ENCODE assay signal across 11 cellular contexts in genomic region chr10:102299873-102300272, GRCh38. TPM values are rescaled to one million over a fixed set of nuclear protein-coding genes. Genes with fewer than 3 reads are reported as not detected.
A peak's percentile ranks its signal among the peaks of the same experiment; 100 is the strongest.
DNase-seq lines count a peak whose midpoint lies in the region; ATAC-seq and FAIRE-seq lines count a peak whose summit lies in the region.
"Had no signal": no experiment of that assay in that cellular context is flagged by ENCODE, and none has a peak within 500 bp of the region (broad histone marks: within the 10 kb centered on the region; RNA-seq: fewer than 3 reads in every experiment).

No MANE protein-coding gene starts in this region.

- no peaks in the 10 kb centered on the region for H3K4me1 ChIP-seq in ectodermal cell (ENCODE audit: control insufficient read depth, insufficient read depth, low read length)
- peaks cover 2% of the 10 kb centered on the region for H3K4me1 ChIP-seq in mesenchymal stem cell (ENCODE audit: control insufficient read depth, insufficient read depth, low read depth, low read length)
- H3K4me1 ChIP-seq in Karpas-422 (ENCODE audit: low read length), result no peaks in the 10 kb centered on the region

- H3K14ac ChIP-seq in mesenchymal stem cell (ENCODE audit: low read length in 2 of 2), result no peak overlapping the region

- H2AK5ac ChIP-seq in mesenchymal stem cell (ENCODE audit: low read length, severe bottlenecking), result peak overlapping the region; percentile 86

- H3K4me3 ChIP-seq in ectodermal cell (ENCODE audit: insufficient read depth, low read depth, low read length) (no peak overlapping the region), mesenchymal stem cell (ENCODE audit: insufficient read depth in 1 of 2, low read depth in 1 of 2, low read length in 2 of 2) (peak overlapping the region in 1 of 2 experiments; percentile 10), Karpas-422 (ENCODE audit: low read length) (no peak overlapping the region)
- H3K4me3 ChIP-seq: suprapubic skin had no signal

- no peak overlapping the region for H2AFZ ChIP-seq in mesenchymal stem cell (ENCODE audit: low read depth, low read length)
- no peak overlapping the region for H2AFZ ChIP-seq in Karpas-422 (ENCODE audit: low read length)

- peaks cover 3% of the 10 kb centered on the region for H3K79me1 ChIP-seq in mesenchymal stem cell (replicated peaks; ENCODE audit: low read length, poor library complexity, severe bottlenecking)

- no peak overlapping the region for H2BK120ac ChIP-seq in mesenchymal stem cell (ENCODE audit: low read depth, low read length)

- H3K79me2 ChIP-seq in Karpas-422 (ENCODE audit: low read length), result 0 out of 2 replicates have a peak, but pooled peaks cover 3% of the 10 kb centered on the region

- FAIRE-seq in RCC 7860 (lab: Jason Lieb, UNC), result peak; percentile 96
- FAIRE-seq: TTC549 had no signal

- no peak overlapping the region for H2BK12ac ChIP-seq in mesenchymal stem cell (ENCODE audit: low read length in 2 of 2)

- peak; percentile 31 for DNase-seq in AG20443 (ENCODE audit: low spot score)
- peak; percentile 73 for DNase-seq in RCC 7860 (ENCODE audit: low spot score)
- DNase-seq in mesenchymal stem cell, result peak; percentile 60
- no peak for DNase-seq in activated CD4-positive, CD25-positive, alpha-beta regulatory T cell treated with anti-CD3 and anti-CD28 coated beads, Interleukin-2, amount 50 U/mL, for 72 hours
- no peak for DNase-seq in Karpas-422
- DNase-seq: islet precursor cell had no signal

- H4K20me1 ChIP-seq in Karpas-422 (ENCODE audit: insufficient read depth, low read depth, low read length), result no peaks in the 10 kb centered on the region

- ATAC-seq in HG03097 (IDR thresholded peaks at IDR 0.05; ENCODE audit: low FRiP score, unreplicated experiment) (no peak), GM18517 (IDR thresholded peaks at IDR 0.05; ENCODE audit: unreplicated experiment) (no peak)

- H3K18ac ChIP-seq in mesenchymal stem cell (ENCODE audit: low read depth in 1 of 2, low read length in 2 of 2), result no peak overlapping the region

- H3K27ac ChIP-seq in ectodermal cell (ENCODE audit: insufficient read depth, low read depth, low read length, poor library complexity, severe bottlenecking), result peak overlapping the region; percentile 36
- H3K27ac ChIP-seq in mesenchymal stem cell (ENCODE audit: low read length, poor library complexity, severe bottlenecking), result peak overlapping the region; percentile 99
- H3K27ac ChIP-seq in Karpas-422 (ENCODE audit: low read length), result no peak overlapping the region
- H3K27ac ChIP-seq: suprapubic skin had no signal

- no peak overlapping the region for H3K23ac ChIP-seq in mesenchymal stem cell (ENCODE audit: low read length in 2 of 2)

- peak overlapping the region; percentile 23 for H4K8ac ChIP-seq in mesenchymal stem cell (ENCODE audit: low read length)

- no peak overlapping the region for H2BK15ac ChIP-seq in mesenchymal stem cell (ENCODE audit: low read depth, poor library complexity, severe bottlenecking)

- H4K91ac ChIP-seq in mesenchymal stem cell (ENCODE audit: low read length), result no peak overlapping the region

- H3K36me3 ChIP-seq in ectodermal cell (ENCODE audit: control insufficient read depth, insufficient read depth, low read length), result no peaks in the 10 kb centered on the region
- H3K36me3 ChIP-seq in mesenchymal stem cell (ENCODE audit: control insufficient read depth in 1 of 2, insufficient read depth in 2 of 2, low read depth in 1 of 2, low read length in 2 of 2), result no peaks in the 10 kb centered on the region
- H3K36me3 ChIP-seq in Karpas-422 (ENCODE audit: insufficient read depth, low read length), result no peaks in the 10 kb centered on the region
- H3K36me3 ChIP-seq: suprapubic skin had no signal

- no peaks in the 10 kb centered on the region for H3K9me2 ChIP-seq in Karpas-422 (replicated peaks; ENCODE audit: insufficient read depth, low read length)

- H2BK5ac ChIP-seq in mesenchymal stem cell (ENCODE audit: low read depth, low read length, poor library complexity, severe bottlenecking), result peak overlapping the region; percentile 75

- H3K9ac ChIP-seq in mesenchymal stem cell (ENCODE audit: low read length), result peak overlapping the region; percentile 67
- H3K9ac ChIP-seq in Karpas-422 (ENCODE audit: low read length), result no peak overlapping the region

- H3K4ac ChIP-seq in mesenchymal stem cell (ENCODE audit: low read depth in 1 of 2, low read length in 2 of 2), result no peak overlapping the region

- no peak overlapping the region for H3K4me2 ChIP-seq in mesenchymal stem cell (ENCODE audit: low read length, poor library complexity, severe bottlenecking)
- no peak overlapping the region for H3K4me2 ChIP-seq in Karpas-422 (ENCODE audit: low read depth, low read length, poor library complexity, severe bottlenecking)

- H3K9me3 ChIP-seq in ectodermal cell (ENCODE audit: control insufficient read depth, low read length) (no peaks in the 10 kb centered on the region), mesenchymal stem cell (ENCODE audit: control insufficient read depth, low read length) (no peaks in the 10 kb centered on the region), Karpas-422 (ENCODE audit: low read length) (no peaks in the 10 kb centered on the region)
- H3K9me3 ChIP-seq: suprapubic skin had no signal

- no peaks in the 10 kb centered on the region for H3K27me3 ChIP-seq in ectodermal cell (ENCODE audit: control insufficient read depth, insufficient read depth, low read length, poor library complexity, severe bottlenecking)
- no peaks in the 10 kb centered on the region for H3K27me3 ChIP-seq in mesenchymal stem cell (ENCODE audit: control insufficient read depth in 1 of 2, insufficient read depth in 1 of 2, low read length in 2 of 2)
- no peaks in the 10 kb centered on the region for H3K27me3 ChIP-seq in Karpas-422 (ENCODE audit: low read length)
- H3K27me3 ChIP-seq: suprapubic skin had no signal

RNA-seq across cellular contexts. Expression of gene GBF1, which starts 54.5 kb away (rescaled TPM):
- polyA plus RNA-seq in ectodermal cell (2013, experiment 1 of 4), result 45.9 TPM
- polyA plus RNA-seq in ectodermal cell (2013, experiment 2 of 4), result 51.1 TPM
- polyA plus RNA-seq in ectodermal cell (2013, experiment 3 of 4), result 34.3 TPM
- polyA plus RNA-seq in ectodermal cell (2013, experiment 4 of 4), result 38.5 TPM
- polyA plus RNA-seq in mesenchymal stem cell (2013, experiment 1 of 2), result 28.8 TPM
- 26.0 TPM for polyA plus RNA-seq in mesenchymal stem cell (2013, experiment 2 of 2)
- total RNA-seq in Karpas-422 (2014; rRNA removed; shearing (Covaris generic); ENCODE audit: low replicate concordance), result 7.6 and 12.5 TPM in 2 replicates

RNA-seq across cellular contexts. Expression of gene PITX3, which starts 58.6 kb away (rescaled TPM):
- polyA plus RNA-seq in ectodermal cell (2013, experiment 1 of 4), result 1.2 TPM
- polyA plus RNA-seq in ectodermal cell (2013, experiment 2 of 4), result 1.0 TPM
- polyA plus RNA-seq in ectodermal cell (2013, experiment 3 of 4), result 0.64 TPM
- polyA plus RNA-seq in ectodermal cell (2013, experiment 4 of 4), result 0.77 TPM
- 0.04 TPM for polyA plus RNA-seq in mesenchymal stem cell (2013, experiment 1 of 2)
- 0.04 TPM for polyA plus RNA-seq in mesenchymal stem cell (2013, experiment 2 of 2)
- not detected in 2 replicates for total RNA-seq in Karpas-422 (2014; rRNA removed; shearing (Covaris generic); ENCODE audit: low replicate concordance)
- total RNA-seq: suprapubic skin had no signal

Comparison
In these comparisons a context has a peak if more than half of its experiments do, and no peak if none do; other contexts are left out.
1. DNase-seq: peak in AG20443 (single experiment), RCC 7860 (single experiment) and mesenchymal stem cell (single experiment); none in activated CD4-positive, CD25-positive, alpha-beta regulatory T cell treated with anti-CD3 and anti-CD28 coated beads, Interleukin-2, amount 50 U/mL, for 72 hours (single experiment) and Karpas-422 (single experiment).